In the genomic region with DNA sequence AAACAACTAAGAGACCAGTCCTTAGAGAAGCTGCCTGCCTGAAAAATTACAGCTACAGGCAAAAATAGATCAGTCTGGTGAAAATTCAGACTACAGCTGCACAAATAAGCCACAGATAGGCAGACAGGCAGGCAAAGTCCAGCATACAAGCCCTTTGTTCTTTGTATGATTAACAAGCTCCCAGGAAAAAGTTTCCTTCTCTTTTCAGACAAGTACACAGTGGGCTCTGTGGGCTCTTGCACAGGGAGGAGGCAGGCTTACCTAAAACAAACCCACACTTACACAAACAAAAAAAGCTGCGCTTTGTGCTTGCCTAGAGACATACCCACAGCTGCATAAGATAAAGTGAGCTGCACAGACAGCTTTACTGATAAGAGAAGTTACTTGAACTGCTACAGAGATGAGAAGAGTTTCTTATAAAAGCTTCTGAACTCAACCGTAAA, we compare ENCODE assay signal across 1 cellular context.
TF ChIP-seq lines count a peak whose summit lies in the region.

No MANE protein-coding gene starts in this region.

TF ChIP-seq in HepG2, 621 proteins besides CTCF, POLR2A, EP300 and RAD21 (continued from another document and continues in another):
- TF ChIP-seq, protein P1, sequence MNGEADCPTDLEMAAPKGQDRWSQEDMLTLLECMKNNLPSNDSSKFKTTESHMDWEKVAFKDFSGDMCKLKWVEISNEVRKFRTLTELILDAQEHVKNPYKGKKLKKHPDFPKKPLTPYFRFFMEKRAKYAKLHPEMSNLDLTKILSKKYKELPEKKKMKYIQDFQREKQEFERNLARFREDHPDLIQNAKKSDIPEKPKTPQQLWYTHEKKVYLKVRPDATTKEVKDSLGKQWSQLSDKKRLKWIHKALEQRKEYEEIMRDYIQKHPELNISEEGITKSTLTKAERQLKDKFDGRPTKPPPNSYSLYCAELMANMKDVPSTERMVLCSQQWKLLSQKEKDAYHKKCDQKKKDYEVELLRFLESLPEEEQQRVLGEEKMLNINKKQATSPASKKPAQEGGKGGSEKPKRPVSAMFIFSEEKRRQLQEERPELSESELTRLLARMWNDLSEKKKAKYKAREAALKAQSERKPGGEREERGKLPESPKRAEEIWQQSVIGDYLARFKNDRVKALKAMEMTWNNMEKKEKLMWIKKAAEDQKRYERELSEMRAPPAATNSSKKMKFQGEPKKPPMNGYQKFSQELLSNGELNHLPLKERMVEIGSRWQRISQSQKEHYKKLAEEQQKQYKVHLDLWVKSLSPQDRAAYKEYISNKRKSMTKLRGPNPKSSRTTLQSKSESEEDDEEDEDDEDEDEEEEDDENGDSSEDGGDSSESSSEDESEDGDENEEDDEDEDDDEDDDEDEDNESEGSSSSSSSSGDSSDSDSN (CRISPR knock-in tag; IDR thresholded peaks at IDR 0.05), result no peak
- TF ChIP-seq ZNF136 (CRISPR knock-in tag; IDR thresholded peaks at IDR 0.05; ENCODE audit: low read depth) (peak; percentile 56; the same call in 1 of the 2 replicates), NFKB2 (CRISPR knock-in tag; IDR thresholded peaks at IDR 0.05; ENCODE audit: borderline replicate concordance) (no peak), MAFG (CRISPR knock-in tag; IDR thresholded peaks at IDR 0.05) (no peak), NKX3-1 (CRISPR knock-in tag; IDR thresholded peaks at IDR 0.05) (no peak), U2AF2 (IDR thresholded peaks at IDR 0.05; ENCODE audit: low read depth, low read length) (no peak), ZZZ3 (CRISPR knock-in tag; IDR thresholded peaks at IDR 0.05; ENCODE audit: borderline replicate concordance) (no peak), ZNF670 (CRISPR knock-in tag; IDR thresholded peaks at IDR 0.05; ENCODE audit: borderline replicate concordance) (no peak), TBX2 (CRISPR knock-in tag; IDR thresholded peaks at IDR 0.05; ENCODE audit: borderline replicate concordance) (peak; percentile 65; the same call in 1 of the 2 replicates), ZNF839 (CRISPR knock-in tag; IDR thresholded peaks at IDR 0.05; ENCODE audit: borderline replicate concordance) (no peak), NR2F1 (CRISPR knock-in tag; IDR thresholded peaks at IDR 0.05) (no peak), SMAD1 (CRISPR knock-in tag; IDR thresholded peaks at IDR 0.05; ENCODE audit: borderline replicate concordance, low read depth) (no peak), TGIF2 (CRISPR knock-in tag; IDR thresholded peaks at IDR 0.05) (no peak), ZNF12 (CRISPR knock-in tag; IDR thresholded peaks at IDR 0.05) (peak; percentile 76), ZNF367 (CRISPR knock-in tag; IDR thresholded peaks at IDR 0.05; ENCODE audit: borderline replicate concordance) (no peak), DNMT1 (CRISPR knock-in tag; IDR thresholded peaks at IDR 0.05) (no peak), ZNF33A (CRISPR knock-in tag; IDR thresholded peaks at IDR 0.05; ENCODE audit: borderline replicate concordance) (no peak), ZNF256 (CRISPR knock-in tag; conservative IDR thresholded peaks at IDR 0.05) (no peak), FOXO1 (CRISPR knock-in tag; IDR thresholded peaks at IDR 0.05) (peak; percentile 67), ZNF615 (CRISPR knock-in tag; IDR thresholded peaks at IDR 0.05; ENCODE audit: borderline replicate concordance) (no peak), SIN3A (IDR thresholded peaks at IDR 0.05; ENCODE audit: borderline replicate concordance, low read depth, low read length) (0 out of 2 replicates have a peak, but pooled peaks have one; percentile 42), PPARG (CRISPR knock-in tag; conservative IDR thresholded peaks at IDR 0.05) (0 out of 2 replicates have a peak, but pooled peaks have one; percentile 32), ZKSCAN5 (CRISPR knock-in tag; IDR thresholded peaks at IDR 0.05) (no peak), ZNF792 (CRISPR knock-in tag; IDR thresholded peaks at IDR 0.05) (no peak), ZNF850 (CRISPR knock-in tag; conservative IDR thresholded peaks at IDR 0.05) (no peak), SKI (IDR thresholded peaks at IDR 0.05; ENCODE audit: partially characterized antibody) (peak; percentile 98), ZNF430 (CRISPR knock-in tag; IDR thresholded peaks at IDR 0.05) (no peak), ZNF326 (CRISPR knock-in tag; IDR thresholded peaks at IDR 0.05; ENCODE audit: borderline replicate concordance) (no peak), AKAP8 (CRISPR knock-in tag; IDR thresholded peaks at IDR 0.05) (no peak), IKZF4 (CRISPR knock-in tag; IDR thresholded peaks at IDR 0.05; ENCODE audit: borderline replicate concordance, low read depth, not compliant biosample characterization) (no peak), ZNF383 (CRISPR knock-in tag; IDR thresholded peaks at IDR 0.05; ENCODE audit: borderline replicate concordance) (no peak), NR3C1 (CRISPR knock-in tag; IDR thresholded peaks at IDR 0.05) (no peak)
- TF ChIP-seq, protein P2, sequence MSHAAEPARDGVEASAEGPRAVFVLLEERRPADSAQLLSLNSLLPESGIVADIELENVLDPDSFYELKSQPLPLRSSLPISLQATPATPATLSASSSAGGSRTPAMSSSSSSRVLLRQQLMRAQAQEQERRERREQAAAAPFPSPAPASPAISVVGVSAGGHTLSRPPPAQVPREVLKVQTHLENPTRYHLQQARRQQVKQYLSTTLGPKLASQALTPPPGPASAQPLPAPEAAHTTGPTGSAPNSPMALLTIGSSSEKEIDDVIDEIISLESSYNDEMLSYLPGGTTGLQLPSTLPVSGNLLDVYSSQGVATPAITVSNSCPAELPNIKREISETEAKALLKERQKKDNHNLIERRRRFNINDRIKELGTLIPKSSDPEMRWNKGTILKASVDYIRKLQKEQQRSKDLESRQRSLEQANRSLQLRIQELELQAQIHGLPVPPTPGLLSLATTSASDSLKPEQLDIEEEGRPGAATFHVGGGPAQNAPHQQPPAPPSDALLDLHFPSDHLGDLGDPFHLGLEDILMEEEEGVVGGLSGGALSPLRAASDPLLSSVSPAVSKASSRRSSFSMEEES (CRISPR knock-in tag; IDR thresholded peaks at IDR 0.05), result 0 out of 2 replicates have a peak, but pooled peaks have one; percentile 26
- TF ChIP-seq, protein P3, sequence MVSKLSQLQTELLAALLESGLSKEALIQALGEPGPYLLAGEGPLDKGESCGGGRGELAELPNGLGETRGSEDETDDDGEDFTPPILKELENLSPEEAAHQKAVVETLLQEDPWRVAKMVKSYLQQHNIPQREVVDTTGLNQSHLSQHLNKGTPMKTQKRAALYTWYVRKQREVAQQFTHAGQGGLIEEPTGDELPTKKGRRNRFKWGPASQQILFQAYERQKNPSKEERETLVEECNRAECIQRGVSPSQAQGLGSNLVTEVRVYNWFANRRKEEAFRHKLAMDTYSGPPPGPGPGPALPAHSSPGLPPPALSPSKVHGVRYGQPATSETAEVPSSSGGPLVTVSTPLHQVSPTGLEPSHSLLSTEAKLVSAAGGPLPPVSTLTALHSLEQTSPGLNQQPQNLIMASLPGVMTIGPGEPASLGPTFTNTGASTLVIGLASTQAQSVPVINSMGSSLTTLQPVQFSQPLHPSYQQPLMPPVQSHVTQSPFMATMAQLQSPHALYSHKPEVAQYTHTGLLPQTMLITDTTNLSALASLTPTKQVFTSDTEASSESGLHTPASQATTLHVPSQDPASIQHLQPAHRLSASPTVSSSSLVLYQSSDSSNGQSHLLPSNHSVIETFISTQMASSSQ (IDR thresholded peaks at IDR 0.05; ENCODE audit: low read depth), result peak; percentile 76; the same call in 1 of the 2 replicates
- TF ChIP-seq, protein P3 (CRISPR knock-in tag; IDR thresholded peaks at IDR 0.05; ENCODE audit: borderline replicate concordance), result peak; percentile 88; the same call in 1 of the 2 replicates
- TF ChIP-seq, protein P4, sequence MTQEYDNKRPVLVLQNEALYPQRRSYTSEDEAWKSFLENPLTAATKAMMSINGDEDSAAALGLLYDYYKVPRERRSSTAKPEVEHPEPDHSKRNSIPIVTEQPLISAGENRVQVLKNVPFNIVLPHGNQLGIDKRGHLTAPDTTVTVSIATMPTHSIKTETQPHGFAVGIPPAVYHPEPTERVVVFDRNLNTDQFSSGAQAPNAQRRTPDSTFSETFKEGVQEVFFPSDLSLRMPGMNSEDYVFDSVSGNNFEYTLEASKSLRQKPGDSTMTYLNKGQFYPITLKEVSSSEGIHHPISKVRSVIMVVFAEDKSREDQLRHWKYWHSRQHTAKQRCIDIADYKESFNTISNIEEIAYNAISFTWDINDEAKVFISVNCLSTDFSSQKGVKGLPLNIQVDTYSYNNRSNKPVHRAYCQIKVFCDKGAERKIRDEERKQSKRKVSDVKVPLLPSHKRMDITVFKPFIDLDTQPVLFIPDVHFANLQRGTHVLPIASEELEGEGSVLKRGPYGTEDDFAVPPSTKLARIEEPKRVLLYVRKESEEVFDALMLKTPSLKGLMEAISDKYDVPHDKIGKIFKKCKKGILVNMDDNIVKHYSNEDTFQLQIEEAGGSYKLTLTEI (CRISPR knock-in tag; conservative IDR thresholded peaks at IDR 0.05), result no peak
- TF ChIP-seq, protein P5, sequence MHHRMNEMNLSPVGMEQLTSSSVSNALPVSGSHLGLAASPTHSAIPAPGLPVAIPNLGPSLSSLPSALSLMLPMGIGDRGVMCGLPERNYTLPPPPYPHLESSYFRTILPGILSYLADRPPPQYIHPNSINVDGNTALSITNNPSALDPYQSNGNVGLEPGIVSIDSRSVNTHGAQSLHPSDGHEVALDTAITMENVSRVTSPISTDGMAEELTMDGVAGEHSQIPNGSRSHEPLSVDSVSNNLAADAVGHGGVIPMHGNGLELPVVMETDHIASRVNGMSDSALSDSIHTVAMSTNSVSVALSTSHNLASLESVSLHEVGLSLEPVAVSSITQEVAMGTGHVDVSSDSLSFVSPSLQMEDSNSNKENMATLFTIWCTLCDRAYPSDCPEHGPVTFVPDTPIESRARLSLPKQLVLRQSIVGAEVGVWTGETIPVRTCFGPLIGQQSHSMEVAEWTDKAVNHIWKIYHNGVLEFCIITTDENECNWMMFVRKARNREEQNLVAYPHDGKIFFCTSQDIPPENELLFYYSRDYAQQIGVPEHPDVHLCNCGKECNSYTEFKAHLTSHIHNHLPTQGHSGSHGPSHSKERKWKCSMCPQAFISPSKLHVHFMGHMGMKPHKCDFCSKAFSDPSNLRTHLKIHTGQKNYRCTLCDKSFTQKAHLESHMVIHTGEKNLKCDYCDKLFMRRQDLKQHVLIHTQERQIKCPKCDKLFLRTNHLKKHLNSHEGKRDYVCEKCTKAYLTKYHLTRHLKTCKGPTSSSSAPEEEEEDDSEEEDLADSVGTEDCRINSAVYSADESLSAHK (CRISPR knock-in tag; IDR thresholded peaks at IDR 0.05; ENCODE audit: borderline replicate concordance), result no peak
- TF ChIP-seq, protein P6, sequence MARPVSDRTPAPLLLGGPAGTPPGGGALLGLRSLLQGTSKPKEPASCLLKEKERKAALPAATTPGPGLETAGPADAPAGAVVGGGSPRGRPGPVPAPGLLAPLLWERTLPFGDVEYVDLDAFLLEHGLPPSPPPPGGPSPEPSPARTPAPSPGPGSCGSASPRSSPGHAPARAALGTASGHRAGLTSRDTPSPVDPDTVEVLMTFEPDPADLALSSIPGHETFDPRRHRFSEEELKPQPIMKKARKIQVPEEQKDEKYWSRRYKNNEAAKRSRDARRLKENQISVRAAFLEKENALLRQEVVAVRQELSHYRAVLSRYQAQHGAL (CRISPR knock-in tag; IDR thresholded peaks at IDR 0.05; ENCODE audit: not compliant biosample characterization), result no peak
- TF ChIP-seq, protein P7, sequence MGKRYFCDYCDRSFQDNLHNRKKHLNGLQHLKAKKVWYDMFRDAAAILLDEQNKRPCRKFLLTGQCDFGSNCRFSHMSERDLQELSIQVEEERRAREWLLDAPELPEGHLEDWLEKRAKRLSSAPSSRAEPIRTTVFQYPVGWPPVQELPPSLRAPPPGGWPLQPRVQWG (CRISPR knock-in tag; IDR thresholded peaks at IDR 0.05; ENCODE audit: borderline replicate concordance, low read depth), result no peak
- TF ChIP-seq, protein P8, sequence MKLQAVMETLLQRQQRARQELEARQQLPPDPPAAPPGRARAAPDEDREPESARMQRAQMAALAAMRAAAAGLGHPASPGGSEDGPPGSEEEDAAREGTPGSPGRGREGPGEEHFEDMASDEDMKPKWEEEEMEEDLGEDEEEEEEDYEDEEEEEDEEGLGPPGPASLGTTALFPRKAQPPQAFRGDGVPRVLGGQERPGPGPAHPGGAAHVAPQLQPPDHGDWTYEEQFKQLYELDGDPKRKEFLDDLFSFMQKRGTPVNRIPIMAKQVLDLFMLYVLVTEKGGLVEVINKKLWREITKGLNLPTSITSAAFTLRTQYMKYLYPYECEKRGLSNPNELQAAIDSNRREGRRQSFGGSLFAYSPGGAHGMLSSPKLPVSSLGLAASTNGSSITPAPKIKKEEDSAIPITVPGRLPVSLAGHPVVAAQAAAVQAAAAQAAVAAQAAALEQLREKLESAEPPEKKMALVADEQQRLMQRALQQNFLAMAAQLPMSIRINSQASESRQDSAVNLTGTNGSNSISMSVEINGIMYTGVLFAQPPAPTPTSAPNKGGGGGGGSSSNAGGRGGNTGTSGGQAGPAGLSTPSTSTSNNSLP (IDR thresholded peaks at IDR 0.05; ENCODE audit: low read depth, low read length), result peak; percentile 74; the same call in 1 of the 2 replicates
- TF ChIP-seq, protein P9, sequence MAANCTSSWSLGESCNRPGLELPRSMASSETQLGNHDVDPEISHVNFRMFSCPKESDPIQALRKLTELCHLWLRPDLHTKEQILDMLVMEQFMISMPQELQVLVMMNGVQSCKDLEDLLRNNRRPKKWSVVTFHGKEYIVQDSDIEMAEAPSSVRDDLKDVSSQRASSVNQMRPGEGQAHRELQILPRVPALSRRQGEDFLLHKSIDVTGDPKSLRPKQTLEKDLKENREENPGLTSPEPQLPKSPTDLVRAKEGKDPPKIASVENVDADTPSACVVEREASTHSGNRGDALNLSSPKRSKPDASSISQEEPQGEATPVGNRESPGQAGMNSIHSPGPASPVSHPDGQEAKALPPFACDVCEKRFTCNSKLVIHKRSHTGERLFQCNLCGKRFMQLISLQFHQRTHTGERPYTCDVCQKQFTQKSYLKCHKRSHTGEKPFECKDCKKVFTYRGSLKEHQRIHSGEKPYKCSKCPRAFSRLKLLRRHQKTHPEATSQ (CRISPR knock-in tag; IDR thresholded peaks at IDR 0.05; ENCODE audit: borderline replicate concordance), result no peak
- TF ChIP-seq, protein P10, sequence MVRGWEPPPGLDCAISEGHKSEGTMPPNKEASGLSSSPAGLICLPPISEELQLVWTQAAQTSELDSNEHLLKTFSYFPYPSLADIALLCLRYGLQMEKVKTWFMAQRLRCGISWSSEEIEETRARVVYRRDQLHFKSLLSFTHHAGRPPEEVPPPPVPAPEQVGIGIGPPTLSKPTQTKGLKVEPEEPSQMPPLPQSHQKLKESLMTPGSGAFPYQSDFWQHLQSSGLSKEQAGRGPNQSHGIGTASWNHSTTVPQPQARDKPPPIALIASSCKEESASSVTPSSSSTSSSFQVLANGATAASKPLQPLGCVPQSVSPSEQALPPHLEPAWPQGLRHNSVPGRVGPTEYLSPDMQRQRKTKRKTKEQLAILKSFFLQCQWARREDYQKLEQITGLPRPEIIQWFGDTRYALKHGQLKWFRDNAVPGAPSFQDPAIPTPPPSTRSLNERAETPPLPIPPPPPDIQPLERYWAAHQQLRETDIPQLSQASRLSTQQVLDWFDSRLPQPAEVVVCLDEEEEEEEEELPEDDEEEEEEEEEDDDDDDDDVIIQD (CRISPR knock-in tag; IDR thresholded peaks at IDR 0.05; ENCODE audit: low read depth), result peak; percentile 59; the same call in 1 of the 2 replicates
